Comparison of ENCODE assay signal across 10 cellular contexts in genomic region chr11:34075178-34075820, GRCh38. TPM values are rescaled to one million over a fixed set of nuclear protein-coding genes. Genes with fewer than 3 reads are reported as not detected.
A peak's percentile ranks its signal among the peaks of the same experiment; 100 is the strongest.
DNase-seq lines count a peak whose midpoint lies in the region; ATAC-seq and TF ChIP-seq lines count a peak whose summit lies in the region.
"Had no signal": no experiment of that assay in that cellular context is flagged by ENCODE, and none has a peak within 500 bp of the region (broad histone marks: within the 10 kb centered on the region; RNA-seq: fewer than 3 reads in every experiment).

No MANE protein-coding gene starts in this region.

- H3K4me3 Mint-ChIP-seq in chondrocyte (ENCODE audit: unreplicated experiment) = no peak overlapping the region
- no peak overlapping the region for H3K4me3 Mint-ChIP-seq in natural killer cell treated with Interleukin-12 subunit alpha and Interleukin-12 subunit beta and Interleukin-15 and Interleukin-18, amount 100 ng/mL, for 72 hours

- H3K9me3 Mint-ChIP-seq in chondrocyte (ENCODE audit: low read depth) = no peaks in the 10 kb centered on the region
- no peaks in the 10 kb centered on the region for H3K9me3 Mint-ChIP-seq in natural killer cell treated with Interleukin-12 subunit alpha and Interleukin-12 subunit beta and Interleukin-15 and Interleukin-18, amount 100 ng/mL, for 72 hours

- no peaks in the 10 kb centered on the region for H3K27me3 Mint-ChIP-seq in chondrocyte (ENCODE audit: low read depth)
- H3K27me3 Mint-ChIP-seq in natural killer cell treated with Interleukin-12 subunit alpha and Interleukin-12 subunit beta and Interleukin-15 and Interleukin-18, amount 100 ng/mL, for 72 hours = no peaks in the 10 kb centered on the region

- ATAC-seq in natural killer cell treated with Interleukin-12 subunit alpha and Interleukin-12 subunit beta and Interleukin-15 and Interleukin-18, amount 100 ng/mL, for 72 hours = no peak
- ATAC-seq in HG02610 (IDR thresholded peaks at IDR 0.05; ENCODE audit: unreplicated experiment) (no peak), GM21825 (IDR thresholded peaks at IDR 0.05; ENCODE audit: unreplicated experiment) (no peak), HG02840 (IDR thresholded peaks at IDR 0.05; ENCODE audit: low FRiP score, unreplicated experiment) (no peak)

- DNase-seq in EL (peak; percentile 85), RKO (ENCODE audit: low spot score) (peak; percentile 24), chondrocyte (ENCODE audit: low spot score) (no peak), NCI-H2196 (lab: John Stamatoyannopoulos, UW; ENCODE audit: unreplicated experiment) (no peak)
- DNase-seq in natural killer cell treated with Interleukin-12 subunit alpha and Interleukin-12 subunit beta and Interleukin-15 and Interleukin-18, amount 100 ng/mL, for 72 hours (ENCODE audit: low spot score) = no peak
- DNase-seq: NCI-H446 treated with DMSO at 0.1 percent for 48 hours, WERI-Rb-1 had no signal

- H3K4me1 Mint-ChIP-seq in chondrocyte (ENCODE audit: low read depth) = peaks cover 28% of the 10 kb centered on the region
- peaks cover 29 to 34% of the 10 kb centered on the region in 2 donors for H3K4me1 Mint-ChIP-seq in natural killer cell treated with Interleukin-12 subunit alpha and Interleukin-12 subunit beta and Interleukin-15 and Interleukin-18, amount 100 ng/mL, for 72 hours (ENCODE audit: low read depth in 2 of 2)

- peaks cover 29% of the 10 kb centered on the region for H3K36me3 Mint-ChIP-seq in chondrocyte (ENCODE audit: low read depth)
- peaks cover 35% of the 10 kb centered on the region for H3K36me3 Mint-ChIP-seq in natural killer cell treated with Interleukin-12 subunit alpha and Interleukin-12 subunit beta and Interleukin-15 and Interleukin-18, amount 100 ng/mL, for 72 hours

- peak overlapping the region; percentile 62 for H3K27ac Mint-ChIP-seq in chondrocyte (ENCODE audit: unreplicated experiment)
- peak overlapping the region; percentile 18 to 71 for H3K27ac Mint-ChIP-seq in natural killer cell treated with Interleukin-12 subunit alpha and Interleukin-12 subunit beta and Interleukin-15 and Interleukin-18, amount 100 ng/mL, for 72 hours

- no peak for TF ChIP-seq CTCF in chondrocyte (IDR thresholded peaks at IDR 0.05)

RNA-seq across cellular contexts. Expression of gene CAPRIN1, which starts 23.8 kb away (rescaled TPM):
- 197 to 270 TPM (median 205 TPM) in 3 replicates for total RNA-seq in chondrocyte
- total RNA-seq in natural killer cell treated with Interleukin-12 subunit alpha and Interleukin-12 subunit beta and Interleukin-15 and Interleukin-18, amount 100 ng/mL, for 72 hours = 100 to 1,000 TPM; 228 to 234 TPM

RNA-seq across cellular contexts. Expression of gene NAT10, which starts 30.1 kb away (rescaled TPM):
- 24.6 to 37.7 TPM (median 25.8 TPM) in 3 replicates for total RNA-seq in chondrocyte
- 100 to 1,000 TPM in 1 of 2 donors, 10 to 100 TPM in 1; 93.6 to 135 TPM for total RNA-seq in natural killer cell treated with Interleukin-12 subunit alpha and Interleukin-12 subunit beta and Interleukin-15 and Interleukin-18, amount 100 ng/mL, for 72 hours

Comparison
In these comparisons a context has a peak if more than half of its experiments do, and no peak if none do; other contexts are left out.
1. DNase-seq: peak in EL (single experiment) and RKO (single experiment); none in chondrocyte (single experiment), natural killer cell treated with Interleukin-12 subunit alpha and Interleukin-12 subunit beta and Interleukin-15 and Interleukin-18, amount 100 ng/mL, for 72 hours (single experiment) and NCI-H2196 (single experiment).